ENCODE assay signal across 26 cellular contexts in the genomic region with DNA sequence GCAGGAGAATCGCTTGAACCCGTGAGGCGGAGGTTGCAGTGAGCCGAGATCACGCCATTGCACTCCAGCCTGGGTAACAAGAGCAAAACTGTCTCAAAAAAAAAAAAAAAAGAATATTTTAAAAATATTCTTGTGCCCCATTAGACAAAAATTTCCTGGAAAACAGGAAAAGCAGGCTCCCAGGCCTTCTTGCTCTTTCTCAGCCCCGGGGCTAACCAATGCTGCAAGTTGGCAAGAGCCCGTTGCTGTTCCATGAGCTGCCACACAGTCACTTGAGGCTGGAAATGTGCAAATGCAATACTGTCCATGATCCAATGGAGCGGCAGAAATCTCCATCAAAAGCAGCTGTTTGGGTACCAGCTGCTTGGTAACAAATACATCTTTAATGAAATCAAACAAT.
DNase-seq lines count a peak whose midpoint lies in the region; ATAC-seq, FAIRE-seq and TF ChIP-seq lines count a peak whose summit lies in the region.
"Had no signal": no experiment of that assay in that cellular context is flagged by ENCODE, and none has a peak within 500 bp of the region (broad histone marks: within the 10 kb centered on the region; RNA-seq: fewer than 3 reads in every experiment).

No MANE protein-coding gene starts in this region.

- intact Hi-C loops in PC-3 (cut with micrococcal nuclease) (no loop called here), esophagus muscularis mucosa (cut with DNase I) (no loop called here)

- no peak for FAIRE-seq in urothelium cell line (lab: Jason Lieb, UNC)
- FAIRE-seq: A549, GM12878, GM12892, GM18507 had no signal

- peak; percentile 27 for DNase-seq in NCI-H748 (lab: John Stamatoyannopoulos, UW; ENCODE audit: unreplicated experiment)
- DNase-seq in NCI-H748 treated with DMSO at 0.1 percent for 48 hours (lab: John Stamatoyannopoulos, UW): no peak
- DNase-seq in PC-3: peak; percentile 30
- peak; percentile 45 for DNase-seq in esophagus muscularis mucosa (ENCODE audit: extremely low spot score)
- DNase-seq in stimulated activated CD4-positive, alpha-beta T cell treated with anti-CD3 and anti-CD28 coated beads, Interleukin-1b, Interleukin-23, amount 100 ng/mL, for 48 hours: no peak
- no peak for DNase-seq in urothelium cell line (ENCODE audit: low spot score)
- DNase-seq: AML-193; CD4-positive, alpha-beta memory T cell; CD4-positive, CD25-positive, alpha-beta regulatory T cell; CD8-positive, alpha-beta memory T cell; COR-L47; DMS 273 treated with DMSO at 0.1 percent for 48 hours; DMS153; DMS53; DMS79; DND-41; EL; GDM1 had no signal

- H4K20me1 ChIP-seq in PC-3 (ENCODE audit: low read length): no peaks in the 10 kb centered on the region
- H4K20me1 ChIP-seq: BLaER1 treated with 17β-estradiol and CSF1 and Interleukin-3, amounts not matched to agents 10 nM and 100 nM had no signal

- H3K79me2 ChIP-seq in PC-3 (ENCODE audit: low read length): no peaks in the 10 kb centered on the region

- no peak for TF ChIP-seq EP300 in esophagus muscularis mucosa (IDR thresholded peaks at IDR 0.05)

- ATAC-seq in PC-3 (no peak), HG03097 (IDR thresholded peaks at IDR 0.05; ENCODE audit: low FRiP score, unreplicated experiment) (no peak)
- ATAC-seq: A549, GM12878 had no signal

- no peak overlapping the region for H3K4me2 ChIP-seq in PC-3 (ENCODE audit: low read length)
- H3K4me2 ChIP-seq: A549; BLaER1 treated with 17β-estradiol and CSF1 and Interleukin-3, amounts not matched to agents 10 nM and 100 nM had no signal

- H2AFZ ChIP-seq in PC-3 (ENCODE audit: low read length): no peak overlapping the region

- H3K9me3 ChIP-seq in PC-3 (ENCODE audit: low read length) (no peaks in the 10 kb centered on the region), esophagus muscularis mucosa (no peaks in the 10 kb centered on the region)
- H3K9me3 ChIP-seq: A549; BLaER1 treated with 17β-estradiol and CSF1 and Interleukin-3, amounts not matched to agents 10 nM and 100 nM had no signal

- TF ChIP-seq CTCF in PC-3 (conservative IDR thresholded peaks at IDR 0.05; ENCODE audit: low read depth, low read length) (no peak), esophagus muscularis mucosa (IDR thresholded peaks at IDR 0.05) (no peak)

- CTCF ChIA-PET in PC-3 (lab: Charles Lee): no interaction called here

- H3F3A ChIP-seq in PC-3 (ENCODE audit: low read length, unreplicated experiment): no peaks in the 10 kb centered on the region

- POLR2A ChIA-PET in PC-3 (lab: Charles Lee; ENCODE audit: unreplicated experiment): no interaction called here

- H3K9ac ChIP-seq in PC-3 (ENCODE audit: low read length): no peak overlapping the region
- H3K9ac ChIP-seq: BLaER1 treated with 17β-estradiol and CSF1 and Interleukin-3, amounts not matched to agents 10 nM and 100 nM had no signal

- no peak for TF ChIP-seq POLR2A in esophagus muscularis mucosa (IDR thresholded peaks at IDR 0.05; ENCODE audit: low read depth)

- no peaks in the 10 kb centered on the region for H3K9me2 ChIP-seq in PC-3 (replicated peaks; ENCODE audit: low read length)

- no peak overlapping the region for H3K27ac ChIP-seq in PC-3 (ENCODE audit: low read length)
- H3K27ac ChIP-seq in esophagus muscularis mucosa (replicated peaks in 1 of 4): no peak overlapping the region
- H3K27ac ChIP-seq: 22Rv1; A549; BLaER1 treated with 17β-estradiol and CSF1 and Interleukin-3, amounts not matched to agents 10 nM and 100 nM; C4-2B had no signal

- H3K4me1 ChIP-seq in PC-3 (ENCODE audit: insufficient read depth, low read length) (no peaks in the 10 kb centered on the region), esophagus muscularis mucosa (no peaks in the 10 kb centered on the region)
- H3K4me1 ChIP-seq: A549; BLaER1 treated with 17β-estradiol and CSF1 and Interleukin-3, amounts not matched to agents 10 nM and 100 nM had no signal

- WGBS in esophagus muscularis mucosa: 78% methylated on average over 8 of the region's 8 CpGs

- no peaks in the 10 kb centered on the region for H3K36me3 ChIP-seq in PC-3 (ENCODE audit: low read depth, low read length)
- no peaks in the 10 kb centered on the region for H3K36me3 ChIP-seq in esophagus muscularis mucosa
- H3K36me3 ChIP-seq: BLaER1 treated with 17β-estradiol and CSF1 and Interleukin-3, amounts not matched to agents 10 nM and 100 nM had no signal

- H3K4me3 ChIP-seq in PC-3 (ENCODE audit: low read length) (no peak overlapping the region), esophagus muscularis mucosa (no peak overlapping the region)
- H3K4me3 ChIP-seq: A549; BLaER1 treated with 17β-estradiol and CSF1 and Interleukin-3, amounts not matched to agents 10 nM and 100 nM; GM12878 had no signal

- BruUV-seq in PC-3 (replicated peaks; lab: Mats Ljungman, UMichigan): no TSS peak

- no peaks in the 10 kb centered on the region for H3K27me3 ChIP-seq in PC-3 (ENCODE audit: low read length)
- H3K27me3 ChIP-seq in esophagus muscularis mucosa: no peaks in the 10 kb centered on the region
- H3K27me3 ChIP-seq: BLaER1 treated with 17β-estradiol and CSF1 and Interleukin-3, amounts not matched to agents 10 nM and 100 nM had no signal

Comparison
In these comparisons a context has a peak if more than half of its experiments do, and no peak if none do; other contexts are left out.
1. DNase-seq: peak in NCI-H748 (single experiment), PC-3 (single experiment) and esophagus muscularis mucosa (single experiment); none in NCI-H748 treated with DMSO at 0.1 percent for 48 hours (single experiment), stimulated activated CD4-positive, alpha-beta T cell treated with anti-CD3 and anti-CD28 coated beads, Interleukin-1b, Interleukin-23, amount 100 ng/mL, for 48 hours (single experiment) and urothelium cell line (single experiment).